In the genomic region with DNA sequence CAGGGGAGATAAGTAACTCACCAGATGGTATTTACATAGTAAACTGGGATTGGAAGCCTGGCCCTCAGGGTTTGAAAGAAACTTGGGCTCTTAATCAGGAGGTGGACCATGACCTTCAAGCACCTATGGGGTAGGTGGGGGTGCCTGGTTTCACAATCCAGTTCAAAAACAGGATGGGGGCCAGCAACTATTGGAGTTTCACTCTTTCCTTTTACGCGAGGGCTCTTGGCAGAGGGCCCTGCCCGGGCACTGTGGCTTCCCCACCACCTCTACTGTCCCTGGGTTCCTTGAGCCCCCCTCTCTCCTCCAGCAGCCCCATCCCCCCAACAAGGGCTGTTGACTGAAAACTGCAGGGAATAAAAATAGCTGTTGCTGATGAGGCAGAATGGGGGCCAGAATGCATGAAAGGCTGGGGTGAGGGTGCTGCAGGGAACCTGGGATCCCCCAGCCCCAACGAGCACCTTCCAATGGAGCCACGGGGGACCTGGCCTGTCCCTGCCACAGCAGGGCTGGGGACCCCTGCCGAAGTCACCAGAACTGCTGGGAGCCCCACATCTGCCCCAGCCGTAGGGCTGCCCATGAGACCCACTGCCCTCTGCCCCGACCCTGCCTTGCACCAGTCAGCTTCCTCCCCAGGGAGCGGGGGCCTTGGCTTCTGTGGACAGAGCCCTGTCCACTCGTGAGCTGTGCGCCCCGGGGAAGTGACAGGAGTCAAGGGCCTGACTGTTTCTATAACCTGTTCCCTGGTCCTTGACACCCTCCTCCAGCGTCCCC, we compare ENCODE assay signal across 20 cellular contexts. TPM values are rescaled to one million over a fixed set of nuclear protein-coding genes. Genes with fewer than 3 reads are reported as not detected.
DNase-seq lines count a peak whose midpoint lies in the region; ATAC-seq lines count a peak whose summit lies in the region.
"Had no signal": no experiment of that assay in that cellular context is flagged by ENCODE, and none has a peak within 500 bp of the region (broad histone marks: within the 10 kb centered on the region; RNA-seq: fewer than 3 reads in every experiment).

No MANE protein-coding gene starts in this region.

- no peak overlapping the region for H2AFZ ChIP-seq in neuronal stem cell (ENCODE audit: low read length)

- H3K79me1 ChIP-seq in neuronal stem cell (ENCODE audit: low read depth, low read length), result no peaks in the 10 kb centered on the region

- POLR2A ChIA-PET in T-cell (lab: Charles Lee), result interaction anchor here in 1 of 2 donors (0.6 to 0.7 kb wide), 2 partner anchors 68 to 418 kb away, joined by 4 to 6 read pairs; no protein-coding TSS in a partner anchor

- no CpG with 5 or more reads among the region's 13 CpGs for WGBS in neuronal stem cell (ENCODE audit: extremely low coverage in 2 of 2, insufficient read length in 2 of 2, insufficient replicate concordance in 1 of 2), 2 donors

- no peak overlapping the region for H4K91ac ChIP-seq in neuronal stem cell (ENCODE audit: low read depth, low read length, poor library complexity)

- peak overlapping the region; percentile 3 for H2AK5ac ChIP-seq in neuronal stem cell (ENCODE audit: low read depth, low read length)

- no peak overlapping the region for H2BK5ac ChIP-seq in neuronal stem cell (ENCODE audit: low read length)

- H3K23ac ChIP-seq in neuronal stem cell (ENCODE audit: low read depth, low read length, poor library complexity), result no peak overlapping the region

- peak overlapping the region; percentile 4 to 16 for H3K27ac Mint-ChIP-seq in T-cell
- H3K27ac Mint-ChIP-seq: activated naive CD4-positive, alpha-beta T cell treated with anti-CD3 and anti-CD28 coated beads, Interleukin-2, amount 50 U/mL, for 24 hours; mesothelial cell of epicardium had no signal

- CTCF ChIA-PET in T-cell (lab: Charles Lee), result interaction anchor here (0.8 to 1.8 kb wide), 3 partner anchors 10 to 67 kb away, joined by 3 to 13 read pairs (median 5); no protein-coding TSS in a partner anchor

- peak overlapping the region; percentile 97 for H3K14ac ChIP-seq in neuronal stem cell (ENCODE audit: low read length)

- H3K4me1 ChIP-seq in BLaER1 (peaks cover 92% of the 10 kb centered on the region), neuronal stem cell (ENCODE audit: control insufficient read depth in 2 of 2, insufficient read depth in 1 of 2, low read depth in 1 of 2, low read length in 2 of 2) (peaks cover 0 to 14% of the 10 kb centered on the region in 2 donors)

- peaks cover 11% of the 10 kb centered on the region for H3K9me3 ChIP-seq in BLaER1
- peaks cover under 1% of the 10 kb centered on the region in 2 donors for H3K9me3 ChIP-seq in neuronal stem cell (replicated peaks in 1 of 2; ENCODE audit: control insufficient read depth in 2 of 2, insufficient read depth in 1 of 2, low read depth in 1 of 2, low read length in 2 of 2)

- H3K4me3 Mint-ChIP-seq in T-cell, result no peak overlapping the region
- H3K4me3 Mint-ChIP-seq: activated naive CD4-positive, alpha-beta T cell treated with anti-CD3 and anti-CD28 coated beads, Interleukin-2, amount 50 U/mL, for 24 hours; activated T-cell treated with anti-CD3 and anti-CD28 coated beads, Interleukin-2, amount 50 U/mL, for 4 hours; mesothelial cell of epicardium; neural crest cell had no signal

- H3K18ac ChIP-seq in neuronal stem cell (ENCODE audit: low read length), result peak overlapping the region; percentile 35

- no peak overlapping the region for H2BK12ac ChIP-seq in neuronal stem cell (ENCODE audit: low read length)

- no peak overlapping the region for H2BK15ac ChIP-seq in neuronal stem cell (ENCODE audit: low read length)

- H4K20me1 ChIP-seq in BLaER1, result no peaks in the 10 kb centered on the region

- no peaks in the 10 kb centered on the region for H3K27me3 Mint-ChIP-seq in T-cell
- H3K27me3 Mint-ChIP-seq: activated naive CD4-positive, alpha-beta T cell treated with anti-CD3 and anti-CD28 coated beads, Interleukin-2, amount 50 U/mL, for 24 hours had no signal

- H4K8ac ChIP-seq in neuronal stem cell (ENCODE audit: low read depth, low read length), result no peak overlapping the region

- peaks cover 31 to 47% (median 34%) of the 10 kb centered on the region in 3 donors for H3K4me1 Mint-ChIP-seq in T-cell

- DNase-seq in DMS53 (lab: John Stamatoyannopoulos, UW), result peak; percentile 66
- no peak for DNase-seq in T-cell
- DNase-seq in neuronal stem cell (ENCODE audit: low spot score), result no peak
- no peak for DNase-seq in MV-4-11 (lab: John Stamatoyannopoulos, UW)
- no peak for DNase-seq in stimulated activated naive CD4-positive, alpha-beta T cell treated with Interleukin-2 at 50 U/mL for 16 hours (lab: John Stamatoyannopoulos, UW)
- DNase-seq: activated CD4-positive, alpha-beta T cell treated with anti-CD3 and anti-CD28 coated beads, Interleukin-2, amount 50 U/mL, for 1 hour; activated T-cell treated with anti-CD3 and anti-CD28 coated beads, Interleukin-2, amount 50 U/mL, for 4 hours; cortex of kidney; NCI-H2081 treated with DMSO at 0.1 percent for 48 hours; NCI-H69; stimulated activated naive CD4-positive, alpha-beta T cell had no signal

- H3K4me3 ChIP-seq in BLaER1, result no peak overlapping the region
- no peak overlapping the region for H3K4me3 ChIP-seq in neuronal stem cell (ENCODE audit: low read length in 2 of 2)

- H3K27me3 ChIP-seq in BLaER1, result no peaks in the 10 kb centered on the region
- H3K27me3 ChIP-seq in neuronal stem cell (ENCODE audit: control insufficient read depth in 3 of 3, insufficient read depth in 3 of 3, low read depth in 1 of 3, low read length in 3 of 3), result peaks cover 0 to 17% (median 0%) of the 10 kb centered on the region in 3 experiments

- H3K4ac ChIP-seq in neuronal stem cell (ENCODE audit: low read length), result peak overlapping the region; percentile 53

- no peak overlapping the region for H2BK120ac ChIP-seq in neuronal stem cell (ENCODE audit: low read depth, low read length)

- peak overlapping the region; percentile 90 for H3K4me2 ChIP-seq in BLaER1
- no peak overlapping the region for H3K4me2 ChIP-seq in neuronal stem cell (ENCODE audit: insufficient read depth, low read length, poor library complexity, severe bottlenecking)

- ATAC-seq in T-cell (replicated peaks in 1 of 4) (no peak), GM21367 (IDR thresholded peaks at IDR 0.05; ENCODE audit: unreplicated experiment) (no peak), GM21390 (IDR thresholded peaks at IDR 0.05; ENCODE audit: unreplicated experiment) (no peak)
- ATAC-seq: activated T-cell treated with anti-CD3 and anti-CD28 coated beads, Interleukin-2, amount 50 U/mL, for 4 hours; Panc1 had no signal

- H3K36me3 ChIP-seq in BLaER1 (no peaks in the 10 kb centered on the region), neuronal stem cell (replicated peaks in 1 of 2; ENCODE audit: control insufficient read depth in 2 of 2, insufficient read depth in 2 of 2, low read length in 2 of 2) (no peaks in the 10 kb centered on the region)

- H3K27ac ChIP-seq in BLaER1, result peak overlapping the region; percentile 78
- no peak overlapping the region for H3K27ac ChIP-seq in neuronal stem cell (replicated peaks; ENCODE audit: low read length)

- H3K9me3 Mint-ChIP-seq in T-cell, result peaks cover 4 to 8% (median 4%) of the 10 kb centered on the region in 3 donors
- H3K9me3 Mint-ChIP-seq: activated naive CD4-positive, alpha-beta T cell treated with anti-CD3 and anti-CD28 coated beads, Interleukin-2, amount 50 U/mL, for 24 hours had no signal

- H3K36me3 Mint-ChIP-seq in T-cell, result no peaks in the 10 kb centered on the region

- peak overlapping the region; percentile 48 for H3K9ac ChIP-seq in BLaER1
- H3K9ac ChIP-seq in neuronal stem cell (ENCODE audit: low read depth, low read length, poor library complexity), result no peak overlapping the region

RNA-seq across cellular contexts. Expression of a gene that starts 11.1 kb away (rescaled TPM):
- 1 to 10 TPM in 3 of 5 donors, under 1 TPM in 2; 0.50 to 1.9 (median 1.1) TPM for total RNA-seq in T-cell
- polyA plus RNA-seq in neuronal stem cell (2013, experiment 1 of 2), result 0.43 TPM
- polyA plus RNA-seq in neuronal stem cell (2013, experiment 2 of 2), result 0.57 TPM

RNA-seq across cellular contexts. Expression of a gene that starts 14.3 kb away (rescaled TPM):
- total RNA-seq in T-cell, result under 1 TPM in 3 of 5 donors, not detected in 2; 0.13 to 0.18 (median 0.13) TPM
- polyA plus RNA-seq in neuronal stem cell (2013, experiment 1 of 2), result 3.9 TPM
- 3.8 TPM for polyA plus RNA-seq in neuronal stem cell (2013, experiment 2 of 2)
- total RNA-seq: fibroblast of villous mesenchyme, G401 had no signal

RNA-seq across cellular contexts. Expression of a gene that starts 33.4 kb away (rescaled TPM):
- 100 to 1,000 TPM in 3 of 5 donors, 10 to 100 TPM in 2; 69.6 to 132 (median 116) TPM for total RNA-seq in T-cell
- polyA plus RNA-seq in neuronal stem cell (2013, experiment 1 of 2), result 0.10 TPM
- polyA plus RNA-seq in neuronal stem cell (2013, experiment 2 of 2), result not detected
- total RNA-seq: G401, neural crest cell had no signal

RNA-seq across cellular contexts. Expression of a gene that starts 54.9 kb away (rescaled TPM):
- 10 to 100 TPM; 13.4 to 53.1 (median 27.7) TPM for total RNA-seq in T-cell
- 0.71 TPM for polyA plus RNA-seq in neuronal stem cell (2013, experiment 1 of 2)
- polyA plus RNA-seq in neuronal stem cell (2013, experiment 2 of 2), result 0.79 TPM
- total RNA-seq: fibroblast of villous mesenchyme, mesothelial cell of epicardium had no signal
